Comparison of ENCODE assay signal across 8 cellular contexts in the genomic region with DNA sequence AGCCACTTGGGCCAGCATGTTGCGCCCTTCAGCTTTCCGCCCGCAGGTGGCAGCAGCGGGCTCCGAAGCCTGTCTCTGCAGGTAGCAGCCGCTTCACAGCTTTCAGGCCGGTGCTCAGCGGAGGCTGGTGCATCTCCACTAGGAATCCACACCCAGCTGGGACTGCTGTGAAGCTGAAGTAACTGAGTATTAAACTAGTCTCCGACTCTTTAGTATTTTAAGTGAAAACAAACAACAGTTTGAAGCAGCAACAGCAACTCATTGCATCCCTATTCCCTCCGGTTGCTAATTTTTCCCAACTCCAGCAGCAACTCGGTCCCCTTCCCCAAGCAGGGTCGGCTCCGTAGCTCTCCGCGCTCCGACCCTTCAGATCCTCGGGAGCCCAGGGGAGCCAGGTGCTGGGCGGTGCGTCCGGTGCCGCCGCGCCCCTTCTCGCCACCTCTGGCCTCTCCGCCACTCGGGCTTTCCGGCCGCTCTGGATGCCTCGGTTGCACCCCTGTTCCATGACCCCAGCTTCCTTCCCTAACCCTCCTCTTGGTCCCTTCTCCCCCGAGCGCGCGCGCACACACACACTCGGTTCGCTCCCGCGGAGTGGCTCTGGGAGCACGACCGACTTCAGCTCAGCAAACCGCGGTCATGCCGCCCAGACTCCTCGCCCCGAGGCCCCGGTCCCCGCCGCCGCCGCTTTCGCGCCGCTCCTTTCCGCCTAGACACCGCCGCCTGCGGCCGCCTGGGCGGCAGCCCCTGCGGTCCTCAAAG. TPM values are rescaled to one million over a fixed set of nuclear protein-coding genes. Genes with fewer than 3 reads are reported as not detected.
DNase-seq lines count a peak whose midpoint lies in the region; ATAC-seq, FAIRE-seq and TF ChIP-seq lines count a peak whose summit lies in the region.

No MANE protein-coding gene starts in this region.

- DNase-seq in GM12892 (ENCODE audit: insufficient read length) (peak; percentile 60), NCI-H1417 (lab: John Stamatoyannopoulos, UW) (peak; percentile 89 to 95 (median 95)), T-cell (peak in 30 of 34 experiments; percentile 0 to 43 (median 25)), astrocyte of the spinal cord (ENCODE audit: low read depth, low spot score) (peak; percentile 89), hippocampal formation (lab: John Stamatoyannopoulos, UW) (peak; percentile 74 to 85), putamen (ENCODE audit: low spot score) (peak; percentile 87), GF-D8 (lab: John Stamatoyannopoulos, UW) (no peak)

- no peaks in the 10 kb centered on the region for H3K36me3 Mint-ChIP-seq in T-cell

- CTCF ChIA-PET in T-cell (lab: Charles Lee), result interaction anchor here (0.6 to 1.4 kb wide), 3 partner anchors 1075 to 1311 kb away, joined by 3 to 8 read pairs (median 7); no protein-coding TSS in a partner anchor

- peak; percentile 87 for FAIRE-seq in GM12892 (lab: Jason Lieb, UNC)

- peak; percentile 92 for ATAC-seq in HG02840 (IDR thresholded peaks at IDR 0.05; ENCODE audit: low FRiP score, unreplicated experiment)
- peak in 3 of 4 experiments; percentile 50 to 66 (median 63) for ATAC-seq in T-cell (replicated peaks in 1 of 4)

- no peaks in the 10 kb centered on the region for H3K9me3 Mint-ChIP-seq in T-cell

- peaks cover 38 to 54% of the 10 kb centered on the region in 2 donors for H3K27me3 Mint-ChIP-seq in T-cell

- peak overlapping the region; percentile 46 for H3K4me3 ChIP-seq in astrocyte of the spinal cord (ENCODE audit: low read depth, low read length)

- in situ Hi-C loops in astrocyte of the spinal cord (cut with HindIII; ENCODE audit: low sequenced_read_pairs), result no loop called here

- H3K27ac Mint-ChIP-seq in T-cell, result no peak overlapping the region

- peak overlapping the region; percentile 43 to 66 (median 45) for H3K4me3 Mint-ChIP-seq in T-cell

- no peak for TF ChIP-seq POLR2A in GM12892 (IDR thresholded peaks at IDR 0.05; ENCODE audit: low read depth, low read length)

- POLR2A ChIA-PET in T-cell (lab: Charles Lee), result no interaction called here

- H3K4me1 Mint-ChIP-seq in T-cell, result peaks cover 14 to 15% (median 15%) of the 10 kb centered on the region in 3 donors

- TF ChIP-seq CTCF in astrocyte of the spinal cord (IDR thresholded peaks at IDR 0.05; ENCODE audit: low read depth, low read length), result peak; percentile 97

RNA-seq across cellular contexts. Expression of gene NKAIN2, which starts 0.8 kb away (rescaled TPM):
- not detected for polyA plus RNA-seq in GM12892 (2012; ENCODE audit: missing spikeins)
- total RNA-seq in T-cell, result under 1 TPM in 1 of 5 donors, not detected in 4; 0.13 TPM
